Comparison of ENCODE assay signal across 8 cellular contexts in the genomic region with DNA sequence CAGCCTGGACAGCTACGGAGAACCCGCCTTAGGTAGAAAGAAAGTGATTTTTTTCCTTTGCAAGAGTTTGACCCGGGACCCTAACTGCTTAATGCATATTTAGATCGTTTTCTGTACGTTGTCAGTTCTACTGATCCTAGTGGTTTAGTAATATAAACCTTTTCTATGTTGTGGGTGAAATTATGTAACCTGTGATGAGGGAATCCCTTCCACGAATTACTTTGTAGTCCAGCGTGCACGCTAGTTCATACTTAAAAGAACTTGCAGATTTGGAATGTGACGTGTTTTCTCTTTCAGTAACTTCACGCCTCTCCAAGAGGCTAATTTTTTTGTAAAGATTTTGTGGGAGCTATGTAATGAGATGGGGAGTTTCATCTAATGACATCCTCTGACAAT. TPM values are rescaled to one million over a fixed set of nuclear protein-coding genes. Genes with fewer than 3 reads are reported as not detected.
DNase-seq lines count a peak whose midpoint lies in the region; ATAC-seq and TF ChIP-seq lines count a peak whose summit lies in the region.

No MANE protein-coding gene starts in this region.

- DNase-seq in GM03348 (ENCODE audit: low spot score) (peak; percentile 20), SJSA1 (ENCODE audit: low read depth in 1 of 2, low spot score in 2 of 2) (no peak), esophagus squamous epithelium (lab: John Stamatoyannopoulos, UW) (no peak), psoas muscle (no peak), iPS-NIHi11 (ENCODE audit: low spot score) (no peak), NCI-H187 treated with DMSO at 0.1 percent for 48 hours (lab: John Stamatoyannopoulos, UW) (no peak)
- no peak for DNase-seq in activated CD8-positive, alpha-beta memory T cell treated with anti-CD3 and anti-CD28 coated beads, Interleukin-2, amount 50 U/mL, for 48 hours

- peaks cover 44% of the 10 kb centered on the region for H3K4me1 ChIP-seq in SJSA1 (replicated peaks)
- H3K4me1 ChIP-seq in esophagus squamous epithelium = peaks cover 7 to 38% (median 20%) of the 10 kb centered on the region in 3 donors
- peaks cover 25% of the 10 kb centered on the region for H3K4me1 ChIP-seq in psoas muscle

- no peaks in the 10 kb centered on the region for H3K27me3 ChIP-seq in SJSA1 (replicated peaks)
- no peaks in the 10 kb centered on the region for H3K27me3 ChIP-seq in esophagus squamous epithelium
- no peaks in the 10 kb centered on the region for H3K27me3 ChIP-seq in psoas muscle (ENCODE audit: insufficient read depth in 3 of 3, low read length in 2 of 3)

- ATAC-seq in psoas muscle (no peak), HG03354 (IDR thresholded peaks at IDR 0.05; ENCODE audit: poor library complexity, severe bottlenecking, unreplicated experiment) (no peak)

- TF ChIP-seq CTCF in esophagus squamous epithelium (IDR thresholded peaks at IDR 0.05) = no peak
- TF ChIP-seq CTCF in psoas muscle (IDR thresholded peaks at IDR 0.05) = no peak

- 0 to 4% methylated on average over 10 of the region's 10 CpGs for WGBS in esophagus squamous epithelium, 2 donors
- 2% methylated on average over 10 of the region's 10 CpGs for WGBS in psoas muscle, 3 donors

- H3K36me3 ChIP-seq in SJSA1 (peaks cover 51% of the 10 kb centered on the region), esophagus squamous epithelium (peaks cover 0 to 29% (median 11%) of the 10 kb centered on the region in 3 donors), psoas muscle (ENCODE audit: insufficient read depth in 1 of 2, low read depth in 1 of 2) (peaks cover 0 to 29% of the 10 kb centered on the region in 2 donors)

- H3K27ac ChIP-seq in SJSA1 = no peak overlapping the region
- peak overlapping the region; percentile 88 to 97 (median 96) for H3K27ac ChIP-seq in esophagus squamous epithelium
- H3K27ac ChIP-seq in psoas muscle = peak overlapping the region; percentile 87

- H3K9me3 ChIP-seq in SJSA1 (replicated peaks) (no peaks in the 10 kb centered on the region), esophagus squamous epithelium (no peaks in the 10 kb centered on the region), psoas muscle (no peaks in the 10 kb centered on the region)

- H3K4me3 ChIP-seq in SJSA1 (peak overlapping the region; percentile 89), esophagus squamous epithelium (peak overlapping the region; percentile 85 to 98 (median 96)), psoas muscle (peak overlapping the region; percentile 95)

- TF ChIP-seq POLR2A in esophagus squamous epithelium (IDR thresholded peaks at IDR 0.05) = no peak

- intact Hi-C loops in esophagus squamous epithelium (cut with DNase I) (no loop called here), psoas muscle (cut with DNase I) (no loop called here)

RNA-seq across cellular contexts. Expression of a gene that starts 0.7 kb away (rescaled TPM):
- 31.4 and 50.1 TPM in 2 replicates for total RNA-seq in SJSA1 (2014; rRNA removed; shearing (Covaris generic))
- total RNA-seq in esophagus squamous epithelium (10 to 100 TPM; 12.1 to 24.8 (median 13.5) TPM), psoas muscle (10 to 100 TPM; 11.5 to 26.9 (median 21.0) TPM)
- polyA plus RNA-seq in psoas muscle = 10 to 100 TPM in 2 of 3 donors, 1 to 10 TPM in 1; 8.0 to 20.3 (median 11.5) TPM

RNA-seq across cellular contexts. Expression of a gene that starts 55.8 kb away (rescaled TPM):
- total RNA-seq in SJSA1 (2014; rRNA removed; shearing (Covaris generic)) = 0.42 and 0.88 TPM in 2 replicates
- total RNA-seq in esophagus squamous epithelium = 1 to 10 TPM in 3 of 4 donors, under 1 TPM in 1; 0.44 to 4.1 (median 1.3) TPM
- 1 to 10 TPM in 2 of 4 donors, under 1 TPM in 2; 0.74 to 1.4 (median 0.89) TPM for total RNA-seq in psoas muscle
- under 1 TPM; 0.08 to 0.48 (median 0.30) TPM for polyA plus RNA-seq in psoas muscle
